ENCODE assay signal across 8 cellular contexts in the genomic region with DNA sequence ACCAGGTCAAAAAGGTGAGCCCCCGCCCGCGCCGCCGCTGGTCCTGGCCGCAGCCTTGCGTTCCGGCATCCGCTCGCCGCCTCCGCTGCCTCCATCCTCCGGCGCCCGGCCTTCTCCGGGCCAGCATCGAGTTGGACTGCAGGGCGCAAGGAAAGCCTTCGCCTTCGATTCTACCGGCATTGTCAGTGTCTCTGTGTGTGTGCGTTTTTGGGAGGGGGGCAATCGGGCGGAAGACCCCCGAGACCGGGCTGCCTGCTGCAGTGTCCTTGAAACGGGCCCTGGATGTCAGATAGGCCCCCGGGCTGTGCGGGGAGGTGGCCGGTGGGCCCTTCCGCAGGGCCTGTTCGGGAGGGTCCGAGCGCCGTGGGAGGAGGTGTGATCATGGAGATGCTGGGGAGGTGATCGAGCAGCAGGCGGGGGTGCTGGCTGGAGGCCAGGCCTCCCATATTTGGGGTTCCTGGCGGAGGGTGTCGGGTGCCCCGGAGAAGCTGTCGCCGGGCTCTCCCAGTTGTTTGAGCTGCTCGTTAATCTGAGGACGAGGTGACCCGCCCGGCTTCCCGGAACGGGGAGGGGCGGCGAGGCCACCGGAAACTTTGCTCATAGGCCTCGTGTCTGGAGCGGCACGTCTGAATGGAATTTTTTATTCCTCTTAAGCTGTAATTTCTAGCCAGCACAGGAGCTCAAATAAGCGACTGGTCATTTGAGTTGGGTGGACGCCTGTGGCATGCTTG. TPM values are rescaled to one million over a fixed set of nuclear protein-coding genes. Genes with fewer than 3 reads are reported as not detected.
A peak's percentile ranks its signal among the peaks of the same experiment; 100 is the strongest.
DNase-seq lines count a peak whose midpoint lies in the region; ATAC-seq and TF ChIP-seq lines count a peak whose summit lies in the region.

No MANE protein-coding gene starts in this region.

- H3K27me3 Mint-ChIP-seq in naive B cell, result no peaks in the 10 kb centered on the region

- peaks cover 47% of the 10 kb centered on the region for H3K4me1 ChIP-seq in ES-I3 (ENCODE audit: insufficient read depth, low read length)

- no peaks in the 10 kb centered on the region for H3K9me3 Mint-ChIP-seq in naive B cell

- H3K36me3 Mint-ChIP-seq in naive B cell, result no peaks in the 10 kb centered on the region

- no peaks in the 10 kb centered on the region for H3K9me3 ChIP-seq in ES-I3 (ENCODE audit: control insufficient read depth, insufficient read depth, low read length)

- H3K4me3 Mint-ChIP-seq in naive B cell, result peak overlapping the region; percentile 92 to 97 (median 96)

- H3K4me1 Mint-ChIP-seq in naive B cell, result peaks cover 17 to 44% (median 30%) of the 10 kb centered on the region in 3 donors

- no peak for TF ChIP-seq CTCF in NB4 (IDR thresholded peaks at IDR 0.05; ENCODE audit: low read depth, low read length)

- no peak for TF ChIP-seq POLR2A in NB4 (IDR thresholded peaks at IDR 0.05; ENCODE audit: extremely low read depth, insufficient read length)

- DNase-seq in NB4 (ENCODE audit: low read depth), result no peak
- DNase-seq in activated T-cell treated with anti-CD3 and anti-CD28 coated beads for 24 hours (ENCODE audit: low read depth), result peak; percentile 68
- DNase-seq in epithelial cell of prostate (ENCODE audit: low read depth, low spot score), result no peak
- DNase-seq in naive B cell, result peak; percentile 21
- DNase-seq in stimulated activated naive CD4-positive, alpha-beta T cell (lab: John Stamatoyannopoulos, UW), result peak; percentile 40 to 73 (median 64)

- H3K4me3 ChIP-seq in NB4 (ENCODE audit: low read depth, low read length), result peak overlapping the region; percentile 50

- H3K27ac Mint-ChIP-seq in naive B cell, result peak overlapping the region; percentile 63 to 95 (median 90)

- H3K9ac ChIP-seq in ES-I3 (ENCODE audit: low read depth, low read length), result peak overlapping the region; percentile 93

- ATAC-seq in GM21825 (IDR thresholded peaks at IDR 0.05; ENCODE audit: unreplicated experiment) (peak; percentile 12), naive B cell (ENCODE audit: low read depth in 2 of 2) (peak; percentile 6 to 7), HG03565 (IDR thresholded peaks at IDR 0.05; ENCODE audit: unreplicated experiment) (no peak)

- peak overlapping the region; percentile 90 for H3K27ac ChIP-seq in epithelial cell of prostate

- H3K36me3 ChIP-seq in ES-I3 (ENCODE audit: insufficient read depth, low read length), result peaks cover 3% of the 10 kb centered on the region

RNA-seq across cellular contexts. Expression of a gene that starts 40.9 kb away (rescaled TPM):
- 10 to 100 TPM; 45.7 to 71.0 (median 59.3) TPM for polyA plus RNA-seq in naive B cell (ENCODE audit: low read depth in 6 of 6)

Comparison
In these comparisons a context has a peak if more than half of its experiments do, and no peak if none do; other contexts are left out.
1. DNase-seq: peak in activated T-cell treated with anti-CD3 and anti-CD28 coated beads for 24 hours (single experiment), naive B cell (single experiment) and stimulated activated naive CD4-positive, alpha-beta T cell (6 of 6); none in NB4 (single experiment) and epithelial cell of prostate (single experiment).